21 cellular contexts compared by ENCODE assay signal in genomic region chr4:122313001-122313400, GRCh38.
A peak's percentile ranks its signal among the peaks of the same experiment; 100 is the strongest.
DNase-seq lines count a peak whose midpoint lies in the region; ATAC-seq and TF ChIP-seq lines count a peak whose summit lies in the region.
"Had no signal": no experiment of that assay in that cellular context is flagged by ENCODE, and none has a peak within 500 bp of the region (broad histone marks: within the 10 kb centered on the region; RNA-seq: fewer than 3 reads in every experiment).

No MANE protein-coding gene starts in this region.

- no peak for ATAC-seq in GM21529 (IDR thresholded peaks at IDR 0.05; ENCODE audit: unreplicated experiment)
- ATAC-seq: HCT116 had no signal

- TF ChIP-seq CTCF in A673 (conservative IDR thresholded peaks at IDR 0.05; ENCODE audit: low read depth, low read length) = no peak

- no peaks in the 10 kb centered on the region for H3K9me3 ChIP-seq in A673 (ENCODE audit: low read depth, low read length, poor library complexity, severe bottlenecking)
- H3K9me3 ChIP-seq: BE2C had no signal

- H3K4me1 ChIP-seq in ACC112 (ENCODE audit: control insufficient read depth, insufficient read depth, low read length, unreplicated experiment) (peaks cover 13% of the 10 kb centered on the region), A673 (ENCODE audit: insufficient read depth, low read length, poor library complexity, severe bottlenecking) (no peaks in the 10 kb centered on the region)
- H3K4me1 ChIP-seq: BE2C had no signal

- H3K4me3 ChIP-seq in ACC112 (ENCODE audit: low read depth, low read length) = no peak overlapping the region
- H3K4me3 ChIP-seq in A673 (ENCODE audit: low read depth, low read length, poor library complexity, severe bottlenecking) = no peak overlapping the region

- H3K27ac ChIP-seq in ACC112 (ENCODE audit: low read depth, low read length) (peak overlapping the region; percentile 21), A673 (ENCODE audit: low read depth, low read length, poor library complexity, severe bottlenecking) (no peak overlapping the region)
- H3K27ac ChIP-seq: HL-60 had no signal

- intact Hi-C loops in A673 (cut with micrococcal nuclease; ENCODE audit: unreplicated experiment) = no loop called here

- H3K27me3 ChIP-seq in ACC112 (ENCODE audit: insufficient read depth, low read length) (no peaks in the 10 kb centered on the region), A673 (replicated peaks; ENCODE audit: insufficient read depth, low read depth, low read length, poor library complexity) (no peaks in the 10 kb centered on the region)
- H3K27me3 ChIP-seq: BE2C had no signal

- H3K79me2 ChIP-seq in ACC112 (ENCODE audit: control insufficient read depth, insufficient read depth, low read length, unreplicated experiment) = no peaks in the 10 kb centered on the region

- H2AFZ ChIP-seq in ACC112 (ENCODE audit: low read length, unreplicated experiment) = peak overlapping the region; percentile 23

- no TSS peak for BruUV-seq in A673 (replicated peaks; lab: Mats Ljungman, UMichigan)

- peak; percentile 11 for DNase-seq in LHCN-M2 (ENCODE audit: low read depth)
- peak; percentile 7 for DNase-seq in amniotic epithelial cell (ENCODE audit: low read depth)
- DNase-seq in iris pigment epithelial cell (ENCODE audit: low read depth) = peak; percentile 51
- DNase-seq in dermis blood vessel endothelial cell = no peak
- no peak for DNase-seq in A673 (ENCODE audit: low spot score)
- DNase-seq in dedifferentiated amniotic fluid mesenchymal stem cell (ENCODE audit: extremely low spot score) = no peak
- DNase-seq: 8988T; ACHN; BE2C; C1 segment of cervical spinal cord; CD4-positive, CD25-positive, alpha-beta regulatory T cell; CD8-positive, alpha-beta memory T cell; COR-L47; GDM1; GOT3; H7; HFFc6 had no signal

- CTCF ChIA-PET in A673 (lab: Charles Lee) = no interaction called here

- POLR2A ChIA-PET in A673 (lab: Charles Lee; ENCODE audit: low non-redundant PET) = no interaction called here

- no peaks in the 10 kb centered on the region for H3K36me3 ChIP-seq in ACC112 (ENCODE audit: insufficient read depth, low read length)
- no peaks in the 10 kb centered on the region for H3K36me3 ChIP-seq in A673 (ENCODE audit: insufficient read depth, low read length, poor library complexity, severe bottlenecking)
- H3K36me3 ChIP-seq: BE2C had no signal

Comparison
In these comparisons a context has a peak if more than half of its experiments do, and no peak if none do; other contexts are left out.
1. DNase-seq: peak in LHCN-M2 (single experiment), amniotic epithelial cell (single experiment) and iris pigment epithelial cell (single experiment); none in dermis blood vessel endothelial cell (single experiment), A673 (single experiment) and dedifferentiated amniotic fluid mesenchymal stem cell (single experiment).